ENCODE assay signal across 22 cellular contexts in genomic region chr15:82862886-82863285, GRCh38.
"Had no signal": no experiment of that assay in that cellular context is flagged by ENCODE, and none has a peak within 500 bp of the region (broad histone marks: within the 10 kb centered on the region; RNA-seq: fewer than 3 reads in every experiment).

No MANE protein-coding gene starts in this region.

- H3K27me3 Mint-ChIP-seq: activated CD8-positive, alpha-beta memory T cell treated with anti-CD3 and anti-CD28 coated beads, Interleukin-2, amount 10 ng/mL, durations not matched to agents 7 days and 5 days; activated naive CD4-positive, alpha-beta T cell treated with anti-CD3 and anti-CD28 coated beads, Interleukin-2, amount 50 U/mL, for 24 hours; activated T-cell treated with anti-CD3 and anti-CD28 coated beads, Interleukin-2, amount 50 U/mL, for 24 hours had no signal

- H3K36me3 Mint-ChIP-seq: activated CD8-positive, alpha-beta memory T cell treated with anti-CD3 and anti-CD28 coated beads, Interleukin-2, amount 10 ng/mL, durations not matched to agents 7 days and 5 days; activated naive CD4-positive, alpha-beta T cell treated with anti-CD3 and anti-CD28 coated beads, Interleukin-2, amount 50 U/mL, for 24 hours had no signal

- H3K9me3 Mint-ChIP-seq: activated CD4-positive, alpha-beta T cell treated with anti-CD3 and anti-CD28 coated beads, Interleukin-2, amount 10 ng/mL, durations not matched to agents 24 days and 14 days; activated naive CD4-positive, alpha-beta T cell treated with anti-CD3 and anti-CD28 coated beads, Interleukin-2, amount 50 U/mL, for 24 hours; activated T-cell treated with anti-CD3 and anti-CD28 coated beads, Interleukin-2, amount 50 U/mL, for 24 hours; activated T-helper 1 cell treated with anti-CD3 and anti-CD28 coated beads, Interleukin-12 subunit alpha, Interleukin-12 subunit beta, Interleukin-2, Interleukin-4 antibody, amounts not matched to agents 30 ng/mL and 10 ng/mL and 1 ng/mL, durations not matched to agents 14 hours and 24 hours and 36 hours; T-helper 1 cell treated with Interleukin-12 subunit alpha and Interleukin-12 subunit beta and Interleukin-4 antibody, amounts not matched to agents 30 μg/mL and 1 μg/mL, for 36 hours had no signal

- ATAC-seq: activated CD8-positive, alpha-beta memory T cell treated with anti-CD3 and anti-CD28 coated beads, Interleukin-2, amount 10 ng/mL, durations not matched to agents 7 days and 5 days had no signal

- DNase-seq: activated CD4-positive, alpha-beta T cell treated with anti-CD3 and anti-CD28 coated beads for 1 hour; activated CD4-positive, alpha-beta T cell treated with anti-CD3 and anti-CD28 coated beads, Interleukin-2, amount 10 ng/mL, durations not matched to agents 24 days and 14 days; activated CD4-positive, alpha-beta T cell treated with anti-CD3 and anti-CD28 coated beads, Interleukin-2, amount 50 U/mL, for 48 hours; activated CD8-positive, alpha-beta memory T cell treated with anti-CD3 and anti-CD28 coated beads, Interleukin-2, amount 10 ng/mL, durations not matched to agents 7 days and 5 days; activated effector memory CD4-positive, alpha-beta T cell treated with Interleukin-2 at 50 U/mL for 16 hours; activated naive CD4-positive, alpha-beta T cell; activated T-cell treated with anti-CD3 and anti-CD28 coated beads, Interleukin-2, amount 50 U/mL, for 24 hours; aorta; NCI-H1092; NCI-H1417 treated with DMSO at 0.1 percent for 48 hours; NCI-H1694; NCI-H2029 treated with DMSO at 0.1 percent for 48 hours; NCI-H345; NCI-H510A; NCI-H526 treated with DMSO at 0.1 percent for 48 hours; NK-92 treated with Interleukin-12 subunit alpha and Interleukin-12 subunit beta, amount 100 ng/mL, for 24 hours; OCI-M1; Peyer's patch; SHP77 had no signal

- H3K27ac Mint-ChIP-seq: activated CD4-positive, alpha-beta T cell treated with anti-CD3 and anti-CD28 coated beads, Interleukin-2, amount 10 ng/mL, durations not matched to agents 24 days and 14 days; activated CD8-positive, alpha-beta memory T cell treated with anti-CD3 and anti-CD28 coated beads, Interleukin-2, amount 10 ng/mL, durations not matched to agents 7 days and 5 days; activated naive CD4-positive, alpha-beta T cell treated with anti-CD3 and anti-CD28 coated beads, Interleukin-2, amount 50 U/mL, for 24 hours; activated T-cell treated with anti-CD3 and anti-CD28 coated beads, Interleukin-2, amount 50 U/mL, for 24 hours; activated T-helper 1 cell treated with anti-CD3 and anti-CD28 coated beads, Interleukin-12 subunit alpha, Interleukin-12 subunit beta, Interleukin-2, Interleukin-4 antibody, amounts not matched to agents 30 ng/mL and 10 ng/mL and 1 ng/mL, durations not matched to agents 14 hours and 24 hours and 36 hours; T-helper 1 cell treated with Interleukin-12 subunit alpha and Interleukin-12 subunit beta and Interleukin-4 antibody, amounts not matched to agents 30 μg/mL and 1 μg/mL, for 36 hours had no signal

- H3K4me3 Mint-ChIP-seq: activated CD4-positive, alpha-beta T cell treated with anti-CD3 and anti-CD28 coated beads, Interleukin-2, amount 10 ng/mL, durations not matched to agents 24 days and 14 days; activated CD8-positive, alpha-beta memory T cell treated with anti-CD3 and anti-CD28 coated beads, Interleukin-2, amount 10 ng/mL, durations not matched to agents 7 days and 5 days; activated naive CD4-positive, alpha-beta T cell treated with anti-CD3 and anti-CD28 coated beads, Interleukin-2, amount 50 U/mL, for 24 hours; activated T-cell treated with anti-CD3 and anti-CD28 coated beads, Interleukin-2, amount 50 U/mL, for 24 hours; activated T-helper 1 cell treated with anti-CD3 and anti-CD28 coated beads, Interleukin-12 subunit alpha, Interleukin-12 subunit beta, Interleukin-2, Interleukin-4 antibody, amounts not matched to agents 30 ng/mL and 10 ng/mL and 1 ng/mL, durations not matched to agents 14 hours and 24 hours and 36 hours; T-helper 1 cell treated with Interleukin-12 subunit alpha and Interleukin-12 subunit beta and Interleukin-4 antibody, amounts not matched to agents 30 μg/mL and 1 μg/mL, for 36 hours had no signal
